10 cellular contexts compared by ENCODE assay signal in genomic region chr2:68122680-68122964, GRCh38. TPM values are rescaled to one million over a fixed set of nuclear protein-coding genes. Genes with fewer than 3 reads are reported as not detected.
A peak's percentile ranks its signal among the peaks of the same experiment; 100 is the strongest.
DNase-seq lines count a peak whose midpoint lies in the region; ATAC-seq, FAIRE-seq and TF ChIP-seq lines count a peak whose summit lies in the region.
"Had no signal": no experiment of that assay in that cellular context is flagged by ENCODE, and none has a peak within 500 bp of the region (broad histone marks: within the 10 kb centered on the region; RNA-seq: fewer than 3 reads in every experiment).

No MANE protein-coding gene starts in this region.

- H4K20me1 ChIP-seq in DOHH2 (ENCODE audit: control insufficient read depth, insufficient read depth, low read depth, low read length), result no peaks in the 10 kb centered on the region
- H4K20me1 ChIP-seq in OCI-LY1 (ENCODE audit: insufficient read depth, low read length), result no peaks in the 10 kb centered on the region
- no peaks in the 10 kb centered on the region for H4K20me1 ChIP-seq in endothelial cell of umbilical vein (replicated peaks; ENCODE audit: control insufficient read depth, extremely low read depth, insufficient read depth, low read length)

- H3K27me3 ChIP-seq in DOHH2 (ENCODE audit: control insufficient read depth, low read length), result no peaks in the 10 kb centered on the region
- no peaks in the 10 kb centered on the region for H3K27me3 ChIP-seq in OCI-LY1 (ENCODE audit: insufficient read depth, low read length)
- peaks cover 0 to 2% of the 10 kb centered on the region in 2 experiments for H3K27me3 ChIP-seq in endothelial cell of umbilical vein (ENCODE audit: control insufficient read depth in 2 of 2, insufficient read depth in 2 of 2, low read length in 2 of 2)
- no peaks in the 10 kb centered on the region for H3K27me3 ChIP-seq in aorta (ENCODE audit: control insufficient read depth in 1 of 2, insufficient read depth in 2 of 2, low read length in 1 of 2)
- H3K27me3 ChIP-seq: ascending aorta had no signal

- POLR2A ChIA-PET in endothelial cell of umbilical vein (lab: Charles Lee), result no interaction called here

- intact Hi-C loops in endothelial cell of umbilical vein (cut with micrococcal nuclease) (loop anchor here (1.0 to 2.0 kb wide), 7 partner anchors 35 to 319 kb away; partner anchors contain the start of genes PNO1 and PPP3R1), aorta (cut with DNase I) (loop anchor here (5.0 kb wide), 2 partner anchors 160 to 320 kb away; no protein-coding TSS in a partner anchor)

- H2AFZ ChIP-seq in OCI-LY1 (ENCODE audit: low read length) (no peak overlapping the region), endothelial cell of umbilical vein (ENCODE audit: low read depth, low read length) (peak overlapping the region; percentile 22)

- H3F3A ChIP-seq in DOHH2 (ENCODE audit: control insufficient read depth, insufficient read depth) (no peaks in the 10 kb centered on the region), OCI-LY1 (ENCODE audit: insufficient read depth, low read length) (0 out of 2 replicates have a peak, but pooled peaks cover 3% of the 10 kb centered on the region)

- H3K27ac ChIP-seq in DOHH2 (ENCODE audit: low read depth, low read length) (no peak overlapping the region), OCI-LY1 (ENCODE audit: low read depth, low read length, poor library complexity, severe bottlenecking) (no peak overlapping the region), endothelial cell of umbilical vein (ENCODE audit: insufficient read depth, low read depth, low read length) (no peak overlapping the region), aorta (ENCODE audit: low read depth in 1 of 2, low read length in 2 of 2) (no peak overlapping the region)
- H3K27ac ChIP-seq: ascending aorta had no signal

- CTCF ChIA-PET in endothelial cell of umbilical vein (lab: Charles Lee), result interaction anchor here (0.7 to 5.3 kb wide), 37 partner anchors 9 to 341 kb away, joined by 3 to 153 read pairs (median 5); partner anchors contain the start of genes C1D, CNRIP1, PNO1 and PPP3R1

- H3K4me1 ChIP-seq in DOHH2 (ENCODE audit: control insufficient read depth, low read length), result peaks cover 21% of the 10 kb centered on the region
- peaks cover 42% of the 10 kb centered on the region for H3K4me1 ChIP-seq in OCI-LY1 (ENCODE audit: insufficient read depth, low read length, severe bottlenecking)
- H3K4me1 ChIP-seq in endothelial cell of umbilical vein (ENCODE audit: control insufficient read depth, extremely low read depth, insufficient read depth, low read length), result peaks cover 3% of the 10 kb centered on the region
- H3K4me1 ChIP-seq in aorta (ENCODE audit: control insufficient read depth in 1 of 2, insufficient read depth in 2 of 2, low read length in 2 of 2), result no peaks in the 10 kb centered on the region
- H3K4me1 ChIP-seq: ascending aorta had no signal

- no peak for TF ChIP-seq POLR2A in endothelial cell of umbilical vein (IDR thresholded peaks at IDR 0.05; ENCODE audit: low read depth, low read length)

- peak overlapping the region; percentile 36 for H3K4me2 ChIP-seq in DOHH2 (ENCODE audit: low read length)
- H3K4me2 ChIP-seq in OCI-LY1 (ENCODE audit: low read length), result peak overlapping the region; percentile 56; the same call in 1 of the 2 replicates
- peak overlapping the region; percentile 23 for H3K4me2 ChIP-seq in endothelial cell of umbilical vein (ENCODE audit: insufficient read depth, low read length)

- H3K4me3 ChIP-seq in DOHH2 (ENCODE audit: low read length), result peak overlapping the region; percentile 19; the same call in 1 of the 2 replicates
- no peak overlapping the region for H3K4me3 ChIP-seq in OCI-LY1 (ENCODE audit: low read depth, low read length, poor library complexity, severe bottlenecking)
- peak overlapping the region in 1 of 3 experiments; percentile 22 for H3K4me3 ChIP-seq in endothelial cell of umbilical vein (replicated peaks in 1 of 3; ENCODE audit: insufficient read depth in 1 of 3, low read depth in 1 of 3, low read length in 3 of 3)
- H3K4me3 ChIP-seq in retinal pigment epithelial cell (ENCODE audit: low read length), result peak overlapping the region; percentile 10
- H3K4me3 ChIP-seq in aorta (ENCODE audit: low read length in 2 of 2), result no peak overlapping the region
- H3K4me3 ChIP-seq: ascending aorta had no signal

- FAIRE-seq in endothelial cell of umbilical vein (lab: Jason Lieb, UNC), result no peak
- FAIRE-seq: frontal cortex, small intestine had no signal

- H3K9me3 ChIP-seq in DOHH2 (ENCODE audit: control insufficient read depth, insufficient read depth, low read length) (no peaks in the 10 kb centered on the region), OCI-LY1 (ENCODE audit: low read length) (no peaks in the 10 kb centered on the region), endothelial cell of umbilical vein (replicated peaks; ENCODE audit: control insufficient read depth, insufficient read depth, low read length) (no peaks in the 10 kb centered on the region), aorta (ENCODE audit: control insufficient read depth, low read length) (no peaks in the 10 kb centered on the region)
- H3K9me3 ChIP-seq: ascending aorta had no signal

- no peak overlapping the region for H3K9ac ChIP-seq in OCI-LY1 (ENCODE audit: low read length)
- no peak overlapping the region for H3K9ac ChIP-seq in endothelial cell of umbilical vein (replicated peaks; ENCODE audit: extremely low read depth, insufficient read depth, low read length)

- no peaks in the 10 kb centered on the region for H3K9me1 ChIP-seq in endothelial cell of umbilical vein (replicated peaks; ENCODE audit: control insufficient read depth, extremely low read depth, insufficient read depth, low read length)

- H3K9me2 ChIP-seq in DOHH2 (replicated peaks; ENCODE audit: control insufficient read depth, low read length), result no peaks in the 10 kb centered on the region
- no peaks in the 10 kb centered on the region for H3K9me2 ChIP-seq in OCI-LY1 (ENCODE audit: low read depth, low read length)

- no peak for DNase-seq in endothelial cell of umbilical vein (ENCODE audit: low read depth, low spot score)
- no peak for DNase-seq in retinal pigment epithelial cell (ENCODE audit: low read depth)
- no peak for DNase-seq in NCI-H510A treated with DMSO at 0.1 percent for 48 hours (lab: John Stamatoyannopoulos, UW)
- DNase-seq in aorta, result no peak

- H3K36me3 ChIP-seq in DOHH2 (ENCODE audit: control insufficient read depth, low read length) (no peaks in the 10 kb centered on the region), OCI-LY1 (ENCODE audit: insufficient read depth, low read length) (no peaks in the 10 kb centered on the region), endothelial cell of umbilical vein (ENCODE audit: control insufficient read depth in 2 of 2, extremely low read depth in 1 of 2, insufficient read depth in 2 of 2, low read length in 2 of 2) (no peaks in the 10 kb centered on the region), aorta (ENCODE audit: control insufficient read depth in 1 of 2, insufficient read depth in 2 of 2, low read length in 1 of 2) (no peaks in the 10 kb centered on the region)
- H3K36me3 ChIP-seq: ascending aorta had no signal

- ATAC-seq in aorta (ENCODE audit: low FRiP score), result no peak
- no peak for ATAC-seq in HG02981 (IDR thresholded peaks at IDR 0.05; ENCODE audit: unreplicated experiment)

- H3K79me2 ChIP-seq in DOHH2 (ENCODE audit: control insufficient read depth, low read length) (no peaks in the 10 kb centered on the region), OCI-LY1 (ENCODE audit: insufficient read depth, low read length) (no peaks in the 10 kb centered on the region), endothelial cell of umbilical vein (ENCODE audit: control insufficient read depth, insufficient read depth, low read length) (no peaks in the 10 kb centered on the region)

- dilution Hi-C loops in endothelial cell of umbilical vein (cut with MboI; ENCODE audit: extremely low pct_ligation_motif_present, low sequenced_read_pairs), result no loop called here

- no TSS peak for BruUV-seq in endothelial cell of umbilical vein (replicated peaks; lab: Mats Ljungman, UMichigan)

- WGBS in aorta, 2 donors, result 24 to 26% methylated on average over 8 of the region's 8 CpGs

- TF ChIP-seq CTCF in DOHH2 (IDR thresholded peaks at IDR 0.05; ENCODE audit: low read depth, low read length, poor library complexity, severe bottlenecking) (peak; percentile 47), OCI-LY1 (IDR thresholded peaks at IDR 0.05; ENCODE audit: low read length) (no peak; the same call in 1 of the 2 replicates), endothelial cell of umbilical vein (IDR thresholded peaks at IDR 0.05; ENCODE audit: extremely low read depth in 1 of 2, insufficient read depth in 1 of 2, low read depth in 1 of 2, low read length in 2 of 2) (no peak), retinal pigment epithelial cell (conservative IDR thresholded peaks at IDR 0.05; ENCODE audit: low read depth, low read length) (no peak)

TF ChIP-seq in endothelial cell of umbilical vein, 7 proteins besides CTCF, POLR2A, EP300 and RAD21 (continues in another document):
- TF ChIP-seq FOS (IDR thresholded peaks at IDR 0.05; ENCODE audit: borderline replicate concordance, insufficient read depth, low read length), result no peak
- TF ChIP-seq MAX (IDR thresholded peaks at IDR 0.05; ENCODE audit: insufficient read depth, insufficient read length), result no peak

RNA-seq across cellular contexts. Expression of gene PNO1, which starts 35.1 kb away (rescaled TPM):
- total RNA-seq in endothelial cell of umbilical vein, result 19.9 and 25.6 TPM in 2 replicates
- 9.4 and 9.9 TPM in 2 replicates for polyA plus RNA-seq in endothelial cell of umbilical vein
- 12.5 and 14.3 TPM in 2 replicates for polyA plus RNA-seq in endothelial cell of umbilical vein (2011; cell fraction: cytosol; rRNA removed)
- 6.8 TPM in 2 replicates for polyA plus RNA-seq in endothelial cell of umbilical vein (2011; cell fraction: nucleus; rRNA removed)
- polyA plus RNA-seq in endothelial cell of umbilical vein (2012), result 19.9 and 31.2 TPM in 2 replicates
- 3.1 and 3.6 TPM in 2 replicates for polyA minus RNA-seq in endothelial cell of umbilical vein
- 8.9 TPM for polyA minus RNA-seq in endothelial cell of umbilical vein (2011; cell fraction: cytosol; rRNA and poly(A)+ RNA removed)
- polyA minus RNA-seq in endothelial cell of umbilical vein (2011; cell fraction: nucleus; rRNA and poly(A)+ RNA removed), result 4.1 and 4.6 TPM in 2 replicates
- 10 to 100 TPM; 10.5 to 12.2 TPM for total RNA-seq in aorta
- polyA plus RNA-seq in aorta, result 10 to 100 TPM in 1 of 2 donors, 1 to 10 TPM in 1; 6.6 to 11.6 TPM

RNA-seq across cellular contexts. Expression of gene C1D, which starts 59.8 kb away (rescaled TPM):
- total RNA-seq in endothelial cell of umbilical vein, result 11.1 and 11.4 TPM in 2 replicates
- polyA plus RNA-seq in endothelial cell of umbilical vein, result 7.7 and 14.0 TPM in 2 replicates
- 21.1 and 25.3 TPM in 2 replicates for polyA plus RNA-seq in endothelial cell of umbilical vein (2011; cell fraction: cytosol; rRNA removed)
- 7.8 and 16.0 TPM in 2 replicates for polyA plus RNA-seq in endothelial cell of umbilical vein (2011; cell fraction: nucleus; rRNA removed)
- polyA plus RNA-seq in endothelial cell of umbilical vein (2012), result 24.5 and 25.9 TPM in 2 replicates
- polyA minus RNA-seq in endothelial cell of umbilical vein, result 2.5 and 5.1 TPM in 2 replicates
- 4.2 TPM for polyA minus RNA-seq in endothelial cell of umbilical vein (2011; cell fraction: cytosol; rRNA and poly(A)+ RNA removed)
- 4.3 and 6.1 TPM in 2 replicates for polyA minus RNA-seq in endothelial cell of umbilical vein (2011; cell fraction: nucleus; rRNA and poly(A)+ RNA removed)
- total RNA-seq in aorta, result 10 to 100 TPM; 19.9 to 20.3 TPM
- 10 to 100 TPM; 32.8 to 33.3 TPM for polyA plus RNA-seq in aorta
- total RNA-seq: ascending aorta had no signal

Comparison
In these comparisons a context has a peak if more than half of its experiments do, and no peak if none do; other contexts are left out.
1. H3K4me3 ChIP-seq: peak in DOHH2 (single experiment) and retinal pigment epithelial cell (single experiment); none in OCI-LY1 (single experiment) and aorta (0 of 2).
2. Peak in every context shown above with its lines, with median percentiles within 50 percentile points of each other: H3K4me2 ChIP-seq.